In the genomic region with DNA sequence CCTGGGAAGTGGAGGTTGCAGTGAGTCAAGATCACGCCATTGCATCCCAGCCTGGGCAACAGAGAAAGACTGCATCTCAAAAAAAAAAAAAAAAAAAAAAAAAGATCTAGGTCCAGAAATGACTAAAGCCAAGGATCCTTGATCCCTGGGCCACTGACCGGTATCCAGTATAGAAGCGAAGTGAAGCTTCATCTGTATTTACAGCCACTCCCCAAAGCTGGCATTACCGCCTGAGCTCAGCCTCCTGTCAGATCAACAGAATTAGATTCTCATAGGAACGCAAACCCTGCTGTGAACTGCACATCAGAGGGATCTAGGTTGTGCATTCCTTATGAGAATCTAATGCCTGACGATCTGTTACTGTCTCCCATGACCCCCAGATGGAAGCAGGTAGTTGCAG, we compare ENCODE assay signal across 15 cellular contexts. TPM values are rescaled to one million over a fixed set of nuclear protein-coding genes. Genes with fewer than 3 reads are reported as not detected.
DNase-seq lines count a peak whose midpoint lies in the region; ATAC-seq and TF ChIP-seq lines count a peak whose summit lies in the region.
"Had no signal": no experiment of that assay in that cellular context is flagged by ENCODE, and none has a peak within 500 bp of the region (broad histone marks: within the 10 kb centered on the region; RNA-seq: fewer than 3 reads in every experiment).

No MANE protein-coding gene starts in this region.

- peaks cover 40 to 87% (median 62%) of the 10 kb centered on the region in 4 donors for H3K4me1 Mint-ChIP-seq in CD4-positive, alpha-beta memory T cell
- peaks cover 33 to 87% (median 71%) of the 10 kb centered on the region in 7 donors for H3K4me1 Mint-ChIP-seq in naive thymus-derived CD4-positive, alpha-beta T cell

- no peak overlapping the region for H3K27ac ChIP-seq in CD4-positive, alpha-beta memory T cell (ENCODE audit: low read depth, low read length)
- H3K27ac ChIP-seq in RWPE1 (peak overlapping the region; percentile 35), PC-3 (ENCODE audit: low read length) (no peak overlapping the region)
- no peak overlapping the region for H3K27ac ChIP-seq in naive thymus-derived CD4-positive, alpha-beta T cell (ENCODE audit: low read depth, low read length)
- H3K27ac ChIP-seq: KMS-11 had no signal

- H3K27me3 Mint-ChIP-seq in CD4-positive, alpha-beta memory T cell = no peaks in the 10 kb centered on the region
- H3K27me3 Mint-ChIP-seq in naive thymus-derived CD4-positive, alpha-beta T cell = no peaks in the 10 kb centered on the region
- H3K27me3 Mint-ChIP-seq: B cell had no signal

- no peak for ATAC-seq in naive thymus-derived CD4-positive, alpha-beta T cell
- no peak for ATAC-seq in PC-3
- ATAC-seq: HCT116 had no signal

- no peaks in the 10 kb centered on the region for H3F3A ChIP-seq in PC-3 (ENCODE audit: low read length, unreplicated experiment)

- no peaks in the 10 kb centered on the region for H3K9me3 ChIP-seq in CD4-positive, alpha-beta memory T cell (ENCODE audit: control insufficient read depth in 1 of 2, low read length in 2 of 2)
- no peaks in the 10 kb centered on the region for H3K9me3 ChIP-seq in naive thymus-derived CD4-positive, alpha-beta T cell (ENCODE audit: control insufficient read depth in 2 of 3, low read length in 3 of 3)
- H3K9me3 ChIP-seq in PC-3 (ENCODE audit: low read length) = no peaks in the 10 kb centered on the region

- H3K9ac ChIP-seq in PC-3 (ENCODE audit: low read length) = no peak overlapping the region
- H3K9ac ChIP-seq: KMS-11 had no signal

- H3K27ac Mint-ChIP-seq in CD4-positive, alpha-beta memory T cell = peak overlapping the region in 1 of 7 donors; percentile 36
- H3K27ac Mint-ChIP-seq in naive thymus-derived CD4-positive, alpha-beta T cell = peak overlapping the region in 5 of 9 donors; percentile 25 to 60 (median 48)
- H3K27ac Mint-ChIP-seq: B cell had no signal

- CTCF ChIA-PET in CD4-positive, alpha-beta memory T cell (lab: Charles Lee; ENCODE audit: partially characterized antibody) = interaction anchor here (1.0 kb wide), 1 partner anchor 30 kb away, joined by 3 read pairs; no protein-coding TSS in a partner anchor
- CTCF ChIA-PET in RWPE1 (lab: Yijun Ruan, JAX) (interaction anchor here (0.6 kb wide), 1 partner anchor 629 kb away, joined by 3 read pairs; no protein-coding TSS in a partner anchor), PC-3 (lab: Charles Lee) (interaction anchor here (0.5 kb wide), 1 partner anchor 15 kb away, joined by 3 read pairs; no protein-coding TSS in a partner anchor)
- CTCF ChIA-PET in naive thymus-derived CD4-positive, alpha-beta T cell (lab: Charles Lee) = interaction anchor here (1.3 kb wide), 1 partner anchor 170 kb away, joined by 5 read pairs; no protein-coding TSS in a partner anchor

- H3K36me3 Mint-ChIP-seq in CD4-positive, alpha-beta memory T cell = peaks cover 38 to 62% of the 10 kb centered on the region in 2 donors
- peaks cover 0 to 44% (median 29%) of the 10 kb centered on the region in 5 donors for H3K36me3 Mint-ChIP-seq in naive thymus-derived CD4-positive, alpha-beta T cell

- TF ChIP-seq CTCF in RWPE1 (conservative IDR thresholded peaks at IDR 0.05; ENCODE audit: low read depth) (no peak), PC-3 (conservative IDR thresholded peaks at IDR 0.05; ENCODE audit: low read depth, low read length) (no peak)

- H3K9me3 Mint-ChIP-seq in CD4-positive, alpha-beta memory T cell = no peaks in the 10 kb centered on the region
- H3K9me3 Mint-ChIP-seq in naive thymus-derived CD4-positive, alpha-beta T cell = no peaks in the 10 kb centered on the region

- intact Hi-C loops in CD4-positive, alpha-beta memory T cell (cut with micrococcal nuclease) = loop anchor here (10.0 kb wide), 1 partner anchor 47 kb away; no protein-coding TSS in a partner anchor
- intact Hi-C loops in naive thymus-derived CD4-positive, alpha-beta T cell (cut with micrococcal nuclease) = loop anchor here (10.0 kb wide), 1 partner anchor 47 kb away; no protein-coding TSS in a partner anchor
- intact Hi-C loops in PC-3 (cut with micrococcal nuclease) = no loop called here
- intact Hi-C loops in cardiac septum (cut with DNase I) = loop anchor here (5.0 kb wide), 1 partner anchor 45 kb away; no protein-coding TSS in a partner anchor

- no peak overlapping the region for H3K4me2 ChIP-seq in PC-3 (ENCODE audit: low read length)
- H3K4me2 ChIP-seq: KMS-11 had no signal

- H3K4me3 Mint-ChIP-seq in CD4-positive, alpha-beta memory T cell = peak overlapping the region in 6 of 8 donors; percentile 27 to 71 (median 48)
- peak overlapping the region in 8 of 10 donors; percentile 16 to 69 (median 60) for H3K4me3 Mint-ChIP-seq in naive thymus-derived CD4-positive, alpha-beta T cell
- H3K4me3 Mint-ChIP-seq: B cell had no signal

- no peak for DNase-seq in CD4-positive, alpha-beta memory T cell
- DNase-seq in ELR (ENCODE audit: low read depth) (peak; percentile 13), RWPE1 (ENCODE audit: low spot score) (no peak), PC-3 (no peak), cardiac septum (ENCODE audit: low spot score) (no peak), HT-29 (ENCODE audit: low spot score) (no peak)
- no peak for DNase-seq in naive thymus-derived CD4-positive, alpha-beta T cell
- DNase-seq: EL, NCI-H187 treated with DMSO at 0.1 percent for 48 hours, NCI-H446, NCI-H748 treated with DMSO at 0.1 percent for 48 hours, SIG-M5 had no signal

- H3K36me3 ChIP-seq in CD4-positive, alpha-beta memory T cell (ENCODE audit: insufficient read depth, low read length) = peaks cover 17% of the 10 kb centered on the region
- peaks cover 0 to 16% (median 11%) of the 10 kb centered on the region in 3 experiments for H3K36me3 ChIP-seq in naive thymus-derived CD4-positive, alpha-beta T cell (ENCODE audit: control insufficient read depth in 2 of 3, insufficient read depth in 3 of 3, low read length in 3 of 3)
- peaks cover 54% of the 10 kb centered on the region for H3K36me3 ChIP-seq in PC-3 (ENCODE audit: low read depth, low read length)

- H3K9me2 ChIP-seq in PC-3 (replicated peaks; ENCODE audit: low read length) = no peaks in the 10 kb centered on the region

- H4K20me1 ChIP-seq in PC-3 (ENCODE audit: low read length) = peaks cover 70% of the 10 kb centered on the region

- H3K27me3 ChIP-seq in CD4-positive, alpha-beta memory T cell (ENCODE audit: insufficient read depth, low read length) = no peaks in the 10 kb centered on the region
- H3K27me3 ChIP-seq in naive thymus-derived CD4-positive, alpha-beta T cell (ENCODE audit: control insufficient read depth in 2 of 2, insufficient read depth in 2 of 2, low read length in 2 of 2) = no peaks in the 10 kb centered on the region
- H3K27me3 ChIP-seq in PC-3 (ENCODE audit: low read length) = no peaks in the 10 kb centered on the region

- H2AFZ ChIP-seq in PC-3 (ENCODE audit: low read length) = no peak overlapping the region

- H3K79me2 ChIP-seq in PC-3 (ENCODE audit: low read length) = peaks cover 97% of the 10 kb centered on the region

- H3K4me3 ChIP-seq in CD4-positive, alpha-beta memory T cell (ENCODE audit: low read length in 2 of 2) = no peak overlapping the region
- no peak overlapping the region for H3K4me3 ChIP-seq in naive thymus-derived CD4-positive, alpha-beta T cell (ENCODE audit: low read length)
- no peak overlapping the region for H3K4me3 ChIP-seq in PC-3 (ENCODE audit: low read length)

- H3K4me1 ChIP-seq in CD4-positive, alpha-beta memory T cell (ENCODE audit: insufficient read depth, low read length) = peaks cover 80% of the 10 kb centered on the region
- peaks cover 31 to 34% of the 10 kb centered on the region in 2 donors for H3K4me1 ChIP-seq in naive thymus-derived CD4-positive, alpha-beta T cell (ENCODE audit: control insufficient read depth in 2 of 2, insufficient read depth in 2 of 2, low read length in 2 of 2)
- H3K4me1 ChIP-seq in PC-3 (ENCODE audit: insufficient read depth, low read length) = peaks cover 16% of the 10 kb centered on the region

- BruUV-seq in PC-3 (replicated peaks; lab: Mats Ljungman, UMichigan) = no TSS peak

- POLR2A ChIA-PET in CD4-positive, alpha-beta memory T cell (lab: Charles Lee; ENCODE audit: partially characterized antibody) = interaction anchor here (0.7 to 1.0 kb wide), 3 partner anchors 8 to 20 kb away, joined by 3 to 4 read pairs (median 3); no protein-coding TSS in a partner anchor
- POLR2A ChIA-PET in RWPE1 (lab: Yijun Ruan, JAX; ENCODE audit: low non-redundant PET) = no interaction called here
- POLR2A ChIA-PET in naive thymus-derived CD4-positive, alpha-beta T cell (lab: Charles Lee) = interaction anchor here (2.9 kb wide), 1 partner anchor 9 kb away, joined by 12 read pairs; a partner anchor contains a TSS
- POLR2A ChIA-PET in PC-3 (lab: Charles Lee; ENCODE audit: unreplicated experiment) = interaction anchor here (0.7 kb wide), 1 partner anchor 20 kb away, joined by 7 read pairs; no protein-coding TSS in a partner anchor

RNA-seq across cellular contexts. Expression of a gene that starts 9.3 kb away (rescaled TPM):
- total RNA-seq in CD4-positive, alpha-beta memory T cell = 100 to 1,000 TPM; 175 to 189 TPM
- 100 to 1,000 TPM; 135 to 162 TPM for polyA plus RNA-seq in CD4-positive, alpha-beta memory T cell
- total RNA-seq in naive thymus-derived CD4-positive, alpha-beta T cell = 100 to 1,000 TPM; 168 to 217 (median 181) TPM
- polyA plus RNA-seq in naive thymus-derived CD4-positive, alpha-beta T cell = 100 to 1,000 TPM; 146 to 164 TPM
- total RNA-seq in PC-3 (2014; rRNA removed) = 500 and 586 TPM in 2 replicates
- 206 TPM for total RNA-seq in cardiac septum
- total RNA-seq in HT-29 (2014; rRNA removed; shearing (Covaris generic)) = 318 and 376 TPM in 2 replicates

RNA-seq across cellular contexts. Expression of a gene that starts 39.4 kb away (rescaled TPM):
- total RNA-seq in CD4-positive, alpha-beta memory T cell = 1 to 10 TPM in 1 of 2 experiments, under 1 TPM in 1; 0.96 to 1.3 TPM
- not detected for polyA plus RNA-seq in CD4-positive, alpha-beta memory T cell
- total RNA-seq in naive thymus-derived CD4-positive, alpha-beta T cell = 1 to 10 TPM in 1 of 5 experiments, under 1 TPM in 3, not detected in 1; 0.43 to 1.8 (median 0.80) TPM
- under 1 TPM; 0.46 to 0.47 TPM for polyA plus RNA-seq in naive thymus-derived CD4-positive, alpha-beta T cell
- total RNA-seq in PC-3 (2014; rRNA removed) = 5.2 and 6.5 TPM in 2 replicates
- 15.8 TPM for total RNA-seq in cardiac septum
- 0.10 and 0.15 TPM in 2 replicates for total RNA-seq in HT-29 (2014; rRNA removed; shearing (Covaris generic))
